In genomic region chr7:155228459-155228845, GRCh38 we compare ENCODE assay signal across 21 cellular contexts.
DNase-seq lines count a peak whose midpoint lies in the region; ATAC-seq, FAIRE-seq and TF ChIP-seq lines count a peak whose summit lies in the region.
"Had no signal": no experiment of that assay in that cellular context is flagged by ENCODE, and none has a peak within 500 bp of the region (broad histone marks: within the 10 kb centered on the region; RNA-seq: fewer than 3 reads in every experiment).

No MANE protein-coding gene starts in this region.

- H3K36me3 Mint-ChIP-seq in astrocyte (ENCODE audit: low read depth, unreplicated experiment) (peaks cover 10% of the 10 kb centered on the region), nephron (ENCODE audit: low read depth) (no peaks in the 10 kb centered on the region)

- no peaks in the 10 kb centered on the region for H3K36me3 ChIP-seq in astrocyte (ENCODE audit: insufficient read depth, low read length)
- H3K36me3 ChIP-seq: adrenal gland, left lung, ovary had no signal

- H3K79me2 ChIP-seq in astrocyte (ENCODE audit: insufficient read depth, low read length) = no peaks in the 10 kb centered on the region

- H3K9me3 Mint-ChIP-seq in astrocyte (ENCODE audit: unreplicated experiment) (peaks cover 9% of the 10 kb centered on the region), nephron (no peaks in the 10 kb centered on the region)

- peak overlapping the region; percentile 66 for H3K27ac Mint-ChIP-seq in astrocyte (ENCODE audit: unreplicated experiment)
- peak overlapping the region; percentile 36 to 58 (median 43) for H3K27ac Mint-ChIP-seq in nephron

- H3K4me3 ChIP-seq in astrocyte (ENCODE audit: insufficient read depth, low read depth, low read length) = no peak overlapping the region
- H3K4me3 ChIP-seq: adrenal gland, left lung, ovary had no signal

- H3K27me3 Mint-ChIP-seq in astrocyte (ENCODE audit: low read depth, unreplicated experiment) = peaks cover 22% of the 10 kb centered on the region
- peaks cover 17% of the 10 kb centered on the region for H3K27me3 Mint-ChIP-seq in nephron (ENCODE audit: low read depth)

- no peaks in the 10 kb centered on the region for H3K27me3 ChIP-seq in astrocyte (ENCODE audit: insufficient read depth, low read length)
- H3K27me3 ChIP-seq: ovary had no signal

- H2AFZ ChIP-seq in astrocyte (ENCODE audit: low read depth, low read length) = peak overlapping the region; percentile 48

- H3K27ac ChIP-seq in astrocyte (ENCODE audit: low read depth, low read length) (peak overlapping the region; percentile 52), caudate nucleus (ENCODE audit: low read depth, low read length) (no peak overlapping the region)
- H3K27ac ChIP-seq: adrenal gland, C4-2B, left lung, ovary had no signal

- no peaks in the 10 kb centered on the region for H3K9me3 ChIP-seq in astrocyte (ENCODE audit: insufficient read depth, low read depth, low read length)
- H3K9me3 ChIP-seq: adrenal gland, left lung, ovary had no signal

- H3K4me2 ChIP-seq in astrocyte (ENCODE audit: low read length) = peak overlapping the region; percentile 8

- H4K20me1 ChIP-seq in astrocyte (ENCODE audit: insufficient read depth, low read length) = no peaks in the 10 kb centered on the region

- H3K9ac ChIP-seq in astrocyte (ENCODE audit: low read length) = peak overlapping the region; percentile 11

- DNase-seq in left ventricle myocardium superior (no peak), Right ventricle myocardium inferior (ENCODE audit: missing footprints) (no peak), astrocyte (ENCODE audit: low read depth) (peak; percentile 48), caudate nucleus (lab: John Stamatoyannopoulos, UW) (no peak)
- no peak for DNase-seq in stimulated activated CD8-positive, alpha-beta memory T cell treated with anti-CD3 and anti-CD28 coated beads, Interleukin-4, amount 100 ng/mL, for 48 hours
- DNase-seq in activated effector memory CD4-positive, alpha-beta T cell treated with Interleukin-2 at 50 U/mL for 16 hours = no peak
- DNase-seq: activated gamma-delta T cell treated with Interleukin-2 at 50 U/mL for 16 hours; adrenal gland; glutamatergic neuron; KG1; NCI-H1048; NCI-H1930; ovary; SHP77; stimulated activated CD4-positive, alpha-beta T cell treated with anti-CD3 and anti-CD28 coated beads, Interleukin-4, amount 100 ng/mL, for 1 hour; T-helper 1 cell had no signal

- TF ChIP-seq CTCF in astrocyte (IDR thresholded peaks at IDR 0.05; ENCODE audit: insufficient read depth, low read depth, low read length) = no peak
- no peak for TF ChIP-seq CTCF in nephron (IDR thresholded peaks at IDR 0.05; ENCODE audit: unreplicated experiment in 3 of 3)

- H3K4me1 ChIP-seq in astrocyte (ENCODE audit: insufficient read depth, low read length) = peaks cover 30% of the 10 kb centered on the region
- H3K4me1 ChIP-seq: adrenal gland, left lung had no signal

- intact Hi-C loops in left ventricle myocardium superior (cut with micrococcal nuclease) = no loop called here
- intact Hi-C loops in Right ventricle myocardium inferior (cut with DNase I) = no loop called here

- ATAC-seq in left ventricle myocardium superior (peak; percentile 38), Right ventricle myocardium inferior (no peak), GM21786 (IDR thresholded peaks at IDR 0.05; ENCODE audit: unreplicated experiment) (no peak)
- ATAC-seq: left lung had no signal

- H3K4me1 Mint-ChIP-seq in astrocyte (ENCODE audit: low read depth, unreplicated experiment) (peaks cover 39% of the 10 kb centered on the region), nephron (peaks cover 86% of the 10 kb centered on the region)

- no peak overlapping the region for H3K4me3 Mint-ChIP-seq in astrocyte (ENCODE audit: unreplicated experiment)
- H3K4me3 Mint-ChIP-seq in nephron = peak overlapping the region in 1 of 3 experiments; percentile 10

- FAIRE-seq in astrocyte (lab: Jason Lieb, UNC) = no peak
- FAIRE-seq: A204.1 had no signal
